Comparison of ENCODE assay signal across 32 cellular contexts in genomic region chr17:35545150-35545549, GRCh38. TPM values are rescaled to one million over a fixed set of nuclear protein-coding genes. Genes with fewer than 3 reads are reported as not detected.
DNase-seq lines count a peak whose midpoint lies in the region; ATAC-seq, FAIRE-seq and TF ChIP-seq lines count a peak whose summit lies in the region.
"Had no signal": no experiment of that assay in that cellular context is flagged by ENCODE, and none has a peak within 500 bp of the region (broad histone marks: within the 10 kb centered on the region; RNA-seq: fewer than 3 reads in every experiment).

No MANE protein-coding gene starts in this region.

- H3K4me1 Mint-ChIP-seq in activated CD4-positive, alpha-beta T cell treated with anti-CD3 and anti-CD28 coated beads for 36 hours, result peaks cover 34% of the 10 kb centered on the region

- no peaks in the 10 kb centered on the region for H3K9me3 Mint-ChIP-seq in activated CD4-positive, alpha-beta T cell treated with anti-CD3 and anti-CD28 coated beads for 36 hours (ENCODE audit: low read depth)
- H3K9me3 Mint-ChIP-seq: CD4-positive, alpha-beta T cell had no signal

- no peaks in the 10 kb centered on the region for H3K9me3 ChIP-seq in left lung
- H3K9me3 ChIP-seq: BLaER1 treated with 17β-estradiol and CSF1 and Interleukin-3, amounts not matched to agents 10 nM and 100 nM had no signal

- H3K36me3 Mint-ChIP-seq in activated CD4-positive, alpha-beta T cell treated with anti-CD3 and anti-CD28 coated beads for 36 hours (ENCODE audit: low read depth), result no peaks in the 10 kb centered on the region

- no peaks in the 10 kb centered on the region for H3K36me3 ChIP-seq in bronchial epithelial cell (ENCODE audit: control insufficient read depth, insufficient read depth, low read length)
- H3K36me3 ChIP-seq in left lung, result no peaks in the 10 kb centered on the region
- H3K36me3 ChIP-seq: BLaER1 treated with 17β-estradiol and CSF1 and Interleukin-3, amounts not matched to agents 10 nM and 100 nM had no signal

- peak; percentile 38 for ATAC-seq in activated CD4-positive, alpha-beta T cell treated with anti-CD3 and anti-CD28 coated beads for 36 hours
- ATAC-seq in left lung, result peak; percentile 24
- ATAC-seq: HepG2 had no signal

- CTCF ChIA-PET in activated CD4-positive, alpha-beta T cell treated with anti-CD3 and anti-CD28 coated beads for 36 hours (lab: Charles Lee), result interaction anchor here (0.8 to 1.2 kb wide), 2 partner anchors 12 to 77 kb away, joined by 3 to 4 read pairs; no protein-coding TSS in a partner anchor

- no peak overlapping the region for H3K27ac ChIP-seq in left lung
- H3K27ac ChIP-seq: PC-9 had no signal

- H3K27me3 Mint-ChIP-seq in activated CD4-positive, alpha-beta T cell treated with anti-CD3 and anti-CD28 coated beads for 36 hours, result no peaks in the 10 kb centered on the region
- H3K27me3 Mint-ChIP-seq: CD4-positive, alpha-beta T cell had no signal

- intact Hi-C loops in activated CD4-positive, alpha-beta T cell treated with anti-CD3 and anti-CD28 coated beads for 36 hours (cut with DNase I, micrococcal nuclease), result no loop called here
- intact Hi-C loops in left lung (cut with DNase I), result no loop called here

- TF ChIP-seq POLR2A in GM12892 (IDR thresholded peaks at IDR 0.05; ENCODE audit: low read depth, low read length), result no peak

- no peak overlapping the region for H3K27ac Mint-ChIP-seq in activated CD4-positive, alpha-beta T cell treated with anti-CD3 and anti-CD28 coated beads for 36 hours
- H3K27ac Mint-ChIP-seq: CD4-positive, alpha-beta T cell had no signal

- no peak for DNase-seq in activated CD4-positive, alpha-beta T cell treated with anti-CD3 and anti-CD28 coated beads for 36 hours
- DNase-seq in activated CD4-positive, alpha-beta T cell treated with anti-CD3 and anti-CD28 coated beads for 4 hours, result no peak
- DNase-seq in GM12892 (ENCODE audit: insufficient read length), result no peak
- DNase-seq in bronchial epithelial cell (ENCODE audit: low read depth), result peak; percentile 19
- DNase-seq in left lung, result no peak
- DNase-seq in NCI-H524 (lab: John Stamatoyannopoulos, UW), result no peak
- no peak for DNase-seq in nucleus accumbens (lab: John Stamatoyannopoulos, UW)
- DNase-seq: CD4-positive, alpha-beta T cell; COR-L47; DMS79; EL; GF-D8; Karpas-422; NCI-H1105 treated with DMSO at 0.1 percent for 48 hours; NCI-H146; NCI-H1930; NCI-H446; NCI-H526; NCI-H82; NK-92 treated with Interleukin-12 subunit alpha and Interleukin-12 subunit beta, amount 100 ng/mL, for 24 hours; PC-9; RPMI8226; SHP77 had no signal

- FAIRE-seq in GM12892 (lab: Jason Lieb, UNC) (peak; percentile 44), bronchial epithelial cell (lab: Jason Lieb, UNC) (no peak)
- FAIRE-seq: GM12891, GM19239, H54, HepG2 had no signal

- no peak overlapping the region for H3K4me3 Mint-ChIP-seq in activated CD4-positive, alpha-beta T cell treated with anti-CD3 and anti-CD28 coated beads for 36 hours
- H3K4me3 Mint-ChIP-seq: CD4-positive, alpha-beta T cell had no signal

- peaks cover 4 to 42% of the 10 kb centered on the region in 2 donors for H3K4me1 ChIP-seq in left lung

- TF ChIP-seq CTCF in bronchial epithelial cell (IDR thresholded peaks at IDR 0.05; ENCODE audit: insufficient read depth, low read length, severe bottlenecking), result no peak
- TF ChIP-seq CTCF in left lung (IDR thresholded peaks at IDR 0.05), result no peak

- POLR2A ChIA-PET in activated CD4-positive, alpha-beta T cell treated with anti-CD3 and anti-CD28 coated beads for 36 hours (lab: Charles Lee), result no interaction called here

- H3K4me3 ChIP-seq in bronchial epithelial cell (ENCODE audit: low read depth, low read length) (no peak overlapping the region), left lung (no peak overlapping the region)
- H3K4me3 ChIP-seq: BLaER1 treated with 17β-estradiol and CSF1 and Interleukin-3, amounts not matched to agents 10 nM and 100 nM; PC-9 had no signal

- H3K27me3 ChIP-seq in bronchial epithelial cell (ENCODE audit: control insufficient read depth, insufficient read depth, low read length) (peaks cover 3% of the 10 kb centered on the region), left lung (no peaks in the 10 kb centered on the region)
- H3K27me3 ChIP-seq: BLaER1 treated with 17β-estradiol and CSF1 and Interleukin-3, amounts not matched to agents 10 nM and 100 nM had no signal

RNA-seq across cellular contexts. Expression of gene SLFN12L, which starts 7.7 kb away (rescaled TPM):
- total RNA-seq in activated CD4-positive, alpha-beta T cell treated with anti-CD3 and anti-CD28 coated beads for 36 hours, result 10 to 100 TPM; 23.3 to 23.7 TPM
- 10.2 TPM for polyA plus RNA-seq in GM12892 (2012; ENCODE audit: missing spikeins)
- total RNA-seq in bronchial epithelial cell (under 0.01 and 0.13 TPM in 2 replicates), left lung (1 to 10 TPM; 2.1 to 4.0 TPM)
- total RNA-seq: A172, HepG2, HT1080, PC-9, SK-MEL-5 had no signal
- polyA plus RNA-seq: HepG2 had no signal

RNA-seq across cellular contexts. Expression of gene SLFN14, which starts 15.5 kb away (rescaled TPM):
- total RNA-seq in activated CD4-positive, alpha-beta T cell treated with anti-CD3 and anti-CD28 coated beads for 36 hours, result not detected
- polyA plus RNA-seq in GM12892 (2012; ENCODE audit: missing spikeins), result 0.42 TPM
- total RNA-seq in bronchial epithelial cell (not detected in 2 replicates), left lung (under 1 TPM; 0.21 to 0.26 TPM)
- total RNA-seq: A172; CD4-positive, alpha-beta T cell; HepG2; HT1080; PC-9; SK-MEL-5 had no signal
- polyA plus RNA-seq: AG04450, HepG2 had no signal

RNA-seq across cellular contexts. Expression of gene PEX12, which starts 33.2 kb away (rescaled TPM):
- total RNA-seq in activated CD4-positive, alpha-beta T cell treated with anti-CD3 and anti-CD28 coated beads for 36 hours, result 1 to 10 TPM; 5.7 to 6.1 TPM
- 5.6 TPM for polyA plus RNA-seq in GM12892 (2012; ENCODE audit: missing spikeins)
- total RNA-seq in bronchial epithelial cell (1.8 and 2.9 TPM in 2 replicates), left lung (1 to 10 TPM; 5.9 to 6.4 TPM)

RNA-seq across cellular contexts. Expression of gene AP2B1, which starts 42.0 kb away (rescaled TPM):
- 100 to 1,000 TPM; 166 to 184 TPM for total RNA-seq in activated CD4-positive, alpha-beta T cell treated with anti-CD3 and anti-CD28 coated beads for 36 hours
- 47.2 TPM for polyA plus RNA-seq in GM12892 (2012; ENCODE audit: missing spikeins)
- total RNA-seq in bronchial epithelial cell (38.3 and 50.8 TPM in 2 replicates), left lung (100 to 1,000 TPM; 173 to 195 TPM)

Comparison
In these comparisons a context has a peak if more than half of its experiments do, and no peak if none do; other contexts are left out.
1. RNA of gene SLFN12L, which starts 7.7 kb away (total RNA-seq): 23.3 to 23.7 TPM in activated CD4-positive, alpha-beta T cell treated with anti-CD3 and anti-CD28 coated beads for 36 hours; 2.1 to 4.0 TPM in left lung and under 0.01 to 0.13 TPM in bronchial epithelial cell; every median in the first group is over 4 times any median in the second.